ENCODE assay signal across 8 cellular contexts in the genomic region with DNA sequence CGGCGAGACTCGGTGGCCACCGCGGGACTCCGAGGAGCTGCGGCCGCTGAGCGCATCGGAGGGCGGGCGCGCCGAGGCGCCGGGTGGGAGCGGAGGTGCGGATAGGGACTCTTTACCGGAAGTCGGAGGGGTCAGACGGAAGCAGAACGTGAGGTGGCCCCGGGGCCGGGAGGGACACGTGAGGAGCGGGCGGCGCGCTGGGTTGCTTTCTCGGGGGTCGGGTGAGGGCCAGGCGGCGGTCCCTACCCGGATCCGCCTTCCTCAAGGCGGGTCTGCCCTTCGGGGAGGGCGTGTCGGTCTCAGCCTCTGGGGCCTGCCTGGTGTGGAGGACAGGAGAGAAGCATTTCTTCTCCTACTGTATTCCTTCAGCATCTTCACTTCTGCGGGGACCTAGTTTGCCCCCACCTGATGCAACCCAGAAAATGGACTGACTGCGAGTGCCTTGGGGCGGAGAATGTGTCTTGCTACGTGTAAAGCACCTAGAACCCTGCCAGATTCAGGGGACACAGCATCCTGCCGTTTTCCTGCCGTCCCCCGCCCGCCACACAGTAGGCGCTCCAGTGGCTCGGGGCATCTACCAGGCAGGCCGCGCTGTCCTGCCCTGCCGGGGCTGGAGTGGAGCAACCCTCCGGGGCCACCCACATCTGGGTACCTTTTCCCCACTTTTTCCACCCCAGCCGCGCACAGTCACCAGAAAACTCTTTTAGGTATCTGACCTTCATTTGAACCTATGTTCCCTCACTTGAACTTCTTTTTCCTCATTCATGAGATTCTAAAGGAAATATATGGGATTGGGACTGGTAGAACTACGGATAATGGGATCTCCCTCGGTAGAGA. TPM values are rescaled to one million over a fixed set of nuclear protein-coding genes. Genes with fewer than 3 reads are reported as not detected.
DNase-seq lines count a peak whose midpoint lies in the region; ATAC-seq and TF ChIP-seq lines count a peak whose summit lies in the region.

No MANE protein-coding gene starts in this region.

- H3K27ac ChIP-seq in adipose tissue (ENCODE audit: low read depth, low read length), result peak overlapping the region; percentile 71
- peak overlapping the region; percentile 93 to 100 (median 98) for H3K27ac ChIP-seq in heart left ventricle
- peak overlapping the region; percentile 100 for H3K27ac ChIP-seq in trophoblast cell (ENCODE audit: low read depth, low read length)
- peak overlapping the region; percentile 94 to 98 (median 96) for H3K27ac ChIP-seq in tibial nerve

- peak overlapping the region; percentile 96 for H4K8ac ChIP-seq in trophoblast cell (ENCODE audit: low read depth, low read length)

- H2AK5ac ChIP-seq in trophoblast cell (ENCODE audit: low read length), result no peak overlapping the region

- 0 to 1% (median 1%) methylated on average over 49 to 57 of the region's 57 CpGs for WGBS in adipose tissue, 3 donors
- 1% methylated on average over 21 to 57 of the region's 57 CpGs for WGBS in heart left ventricle, 4 donors
- WGBS in trophoblast cell (ENCODE audit: extremely low coverage, insufficient coverage, insufficient read length), result no CpG with 5 or more reads among the region's 57 CpGs
- 1% methylated on average over 40 to 44 of the region's 57 CpGs for whole genome bisulfite sequencing in tibial nerve, 2 donors

- DNase-seq in NCI-H1105 treated with DMSO at 0.1 percent for 48 hours (lab: John Stamatoyannopoulos, UW), result peak; percentile 89
- DNase-seq in SW480 (ENCODE audit: low spot score), result peak; percentile 91
- peak; percentile 93 to 95 (median 94) for DNase-seq in heart left ventricle
- DNase-seq in trophoblast cell, result peak; percentile 84 to 90
- peak; percentile 77 to 85 for DNase-seq in tibial nerve (ENCODE audit: low spot score in 2 of 2)

- H3K4me3 ChIP-seq in heart left ventricle (peak overlapping the region; percentile 72 to 98 (median 96)), trophoblast cell (ENCODE audit: low read depth, low read length) (peak overlapping the region; percentile 100), tibial nerve (peak overlapping the region; percentile 59 to 97 (median 87))

- peak overlapping the region; percentile 99 for H3K14ac ChIP-seq in trophoblast cell (ENCODE audit: low read length)

- peaks cover 0 to 43% (median 31%) of the 10 kb centered on the region in 12 donors for H3K4me1 ChIP-seq in heart left ventricle
- H3K4me1 ChIP-seq in trophoblast cell (ENCODE audit: control insufficient read depth in 1 of 2, insufficient read depth in 2 of 2, low read length in 2 of 2), result peaks cover 0 to 2% of the 10 kb centered on the region in 2 experiments
- peaks cover 0 to 34% (median 22%) of the 10 kb centered on the region in 4 donors for H3K4me1 ChIP-seq in tibial nerve

- peak overlapping the region; percentile 99 for H3K4me2 ChIP-seq in trophoblast cell (ENCODE audit: low read length)

- peak overlapping the region; percentile 97 for H3K18ac ChIP-seq in trophoblast cell (ENCODE audit: low read length)

- peak overlapping the region; percentile 100 for H4K91ac ChIP-seq in trophoblast cell (ENCODE audit: low read depth, low read length)

- H3K4ac ChIP-seq in trophoblast cell (ENCODE audit: low read depth, low read length), result peak overlapping the region; percentile 88

- no peak for TF ChIP-seq CTCF in heart left ventricle (IDR thresholded peaks at IDR 0.05)
- peak in 2 of 5 experiments; percentile 36 for TF ChIP-seq CTCF in tibial nerve (IDR thresholded peaks at IDR 0.05)

- H3K79me1 ChIP-seq in trophoblast cell (ENCODE audit: low read length), result peaks cover 25% of the 10 kb centered on the region

- no peak overlapping the region for H3K23ac ChIP-seq in trophoblast cell (ENCODE audit: low read length)

- peak overlapping the region; percentile 98 for H2AFZ ChIP-seq in trophoblast cell (ENCODE audit: insufficient read depth, low read length, poor library complexity)

- TF ChIP-seq EP300 in tibial nerve (IDR thresholded peaks at IDR 0.05), result peak in 1 of 2 donors; percentile 92

- H2BK120ac ChIP-seq in trophoblast cell (ENCODE audit: insufficient read depth, low read length, poor library complexity), result peak overlapping the region; percentile 99

- intact Hi-C loops in heart left ventricle (cut with DNase I), result loop anchor here in 2 of 10 donors (5.0 kb wide), 2 partner anchors 38 to 42 kb away; no protein-coding TSS in a partner anchor

- peak overlapping the region; percentile 95 for H4K12ac ChIP-seq in trophoblast cell (ENCODE audit: low read depth, low read length)

- H3K9me3 ChIP-seq in heart left ventricle (no peaks in the 10 kb centered on the region), trophoblast cell (ENCODE audit: insufficient read depth, low read depth, low read length) (peaks cover 2% of the 10 kb centered on the region), tibial nerve (no peaks in the 10 kb centered on the region)

- peak; percentile 83 for TF ChIP-seq POLR2A in GM10847 (IDR thresholded peaks at IDR 0.05; ENCODE audit: extremely low read depth, insufficient read length)
- peak in 1 of 2 donors; percentile 54 for TF ChIP-seq POLR2A in heart left ventricle (IDR thresholded peaks at IDR 0.05)
- peak; percentile 68 to 78 for TF ChIP-seq POLR2A in tibial nerve (IDR thresholded peaks at IDR 0.05)

- H3K9ac ChIP-seq in trophoblast cell (ENCODE audit: low read length), result peak overlapping the region; percentile 100

- H3K36me3 ChIP-seq in heart left ventricle, result no peaks in the 10 kb centered on the region
- H3K36me3 ChIP-seq in trophoblast cell (ENCODE audit: control insufficient read depth in 1 of 2, insufficient read depth in 2 of 2, low read length in 2 of 2), result peaks cover 0 to 3% of the 10 kb centered on the region in 2 experiments
- H3K36me3 ChIP-seq in tibial nerve, result no peaks in the 10 kb centered on the region

- ATAC-seq in HG02642 (IDR thresholded peaks at IDR 0.05; ENCODE audit: poor library complexity, unreplicated experiment), result peak; percentile 76
- ATAC-seq in heart left ventricle, result peak; percentile 87 to 92 (median 90)

- peaks cover 24% of the 10 kb centered on the region for H3K79me2 ChIP-seq in trophoblast cell (ENCODE audit: control insufficient read depth, insufficient read depth, low read length, poor library complexity)

- peak overlapping the region; percentile 81 for H2BK12ac ChIP-seq in trophoblast cell (ENCODE audit: low read length)

- H2BK5ac ChIP-seq in trophoblast cell (ENCODE audit: low read depth, low read length, poor library complexity), result peak overlapping the region; percentile 100

- H3K27me3 ChIP-seq in heart left ventricle, result no peaks in the 10 kb centered on the region
- H3K27me3 ChIP-seq in trophoblast cell (ENCODE audit: insufficient read depth, low read length), result no peaks in the 10 kb centered on the region
- H3K27me3 ChIP-seq in tibial nerve, result no peaks in the 10 kb centered on the region

RNA-seq across cellular contexts. Expression of gene ATXN2, which starts 0.6 kb away (rescaled TPM):
- 10 to 100 TPM; 10.6 to 24.7 (median 19.9) TPM for polyA plus RNA-seq in adipose tissue
- total RNA-seq in heart left ventricle, result 10 to 100 TPM; 34.7 to 59.3 (median 48.8) TPM
- 10 to 100 TPM; 23.6 to 35.0 TPM for polyA plus RNA-seq in heart left ventricle
- 57.3 and 58.0 TPM in 2 replicates for polyA plus RNA-seq in trophoblast cell (2013)
- total RNA-seq in tibial nerve, result 10 to 100 TPM; 50.3 to 84.3 (median 64.3) TPM

Comparison
In these comparisons a context has a peak if more than half of its experiments do, and no peak if none do; other contexts are left out.
1. Peak in every context shown above with its lines: DNase-seq, ATAC-seq, H3K4me3 ChIP-seq and H3K27ac ChIP-seq.